Comparison of ENCODE assay signal across 18 cellular contexts in the genomic region with DNA sequence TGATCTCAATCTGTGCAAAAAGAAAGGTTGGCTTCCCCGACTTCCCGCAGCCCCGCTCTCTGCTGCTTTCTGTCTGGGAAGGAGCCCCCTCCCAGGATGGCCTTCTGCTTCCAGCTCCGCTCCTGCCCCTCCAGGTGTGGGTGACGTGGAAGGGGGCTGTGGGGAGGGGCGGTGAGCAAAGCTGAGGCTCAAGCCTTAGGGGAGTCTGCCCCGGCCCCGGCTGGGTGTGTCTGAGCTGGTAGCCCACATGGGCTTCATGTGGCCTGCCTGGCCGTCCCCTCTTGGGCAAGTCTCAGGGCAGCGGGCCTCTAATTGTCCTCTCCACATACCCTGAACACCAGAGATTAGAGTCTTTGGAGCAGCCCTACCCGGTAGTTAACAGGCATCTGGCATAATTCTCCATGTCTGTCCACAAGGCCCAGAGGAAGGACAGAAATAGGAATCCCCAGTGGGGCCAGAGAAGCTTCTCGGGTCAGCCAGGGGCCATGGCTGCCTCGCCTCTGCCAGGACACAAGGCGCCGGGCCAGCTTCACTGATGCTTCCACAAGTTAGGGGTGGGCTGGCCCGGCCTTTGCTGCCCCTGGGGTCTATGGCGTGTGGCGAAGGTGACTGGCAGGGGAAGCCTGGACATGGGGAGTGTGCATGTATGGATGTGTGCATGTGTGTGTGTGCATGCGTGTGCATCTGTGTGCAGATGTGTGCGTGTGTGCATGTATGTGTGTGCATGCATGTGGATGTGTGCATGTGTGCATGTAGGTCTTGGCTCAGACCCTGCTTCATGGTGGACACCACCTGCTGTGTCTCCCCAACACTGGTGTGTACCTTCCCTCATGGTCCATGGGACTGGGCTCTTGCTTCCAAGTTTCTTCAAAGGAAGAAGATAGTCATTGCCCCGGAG. TPM values are rescaled to one million over a fixed set of nuclear protein-coding genes. Genes with fewer than 3 reads are reported as not detected.
"Had no signal": no experiment of that assay in that cellular context is flagged by ENCODE, and none has a peak within 500 bp of the region (broad histone marks: within the 10 kb centered on the region; RNA-seq: fewer than 3 reads in every experiment).

No MANE protein-coding gene starts in this region.

- H3K36me3 Mint-ChIP-seq: natural killer cell; stimulated activated effector memory CD8-positive, alpha-beta T cell treated with anti-CD3 and anti-CD28 coated beads, Interleukin-12 subunit alpha, Interleukin-12 subunit beta, amount 100 ng/mL, for 72 hours had no signal

- H3K9me3 ChIP-seq: adrenal gland, gastroesophageal sphincter, prostate gland had no signal

- H3K27me3 Mint-ChIP-seq: effector memory CD8-positive, alpha-beta T cell had no signal

- H3K4me2 ChIP-seq: hepatocyte had no signal

- H3K27ac ChIP-seq: adrenal gland, epithelial cell of prostate, hepatocyte, prostate gland had no signal

- DNase-seq: activated naive CD4-positive, alpha-beta T cell treated with anti-CD3 and anti-CD28 coated beads for 36 hours; effector memory CD8-positive, alpha-beta T cell; islet precursor cell; mesenchymal stem cell; natural killer cell; stimulated activated CD4-positive, alpha-beta T cell treated with anti-CD3 and anti-CD28 coated beads, Interleukin-12 subunit alpha, Interleukin-12 subunit beta, amount 100 ng/mL, for 4 hours; stimulated activated CD4-positive, alpha-beta T cell treated with anti-CD3 and anti-CD28 coated beads, Interleukin-2, amount 100 ng/mL, for 24 hours had no signal

- H3K4me1 ChIP-seq: adrenal gland, prostate gland had no signal

- H3K9me3 Mint-ChIP-seq: activated naive CD4-positive, alpha-beta T cell treated with anti-CD3 and anti-CD28 coated beads for 36 hours; effector memory CD8-positive, alpha-beta T cell; natural killer cell; stimulated activated effector memory CD8-positive, alpha-beta T cell treated with anti-CD3 and anti-CD28 coated beads, Interleukin-12 subunit alpha, Interleukin-12 subunit beta, amount 100 ng/mL, for 72 hours had no signal

- H3K79me2 ChIP-seq: hepatocyte had no signal

- H2AFZ ChIP-seq: hepatocyte had no signal

- H3K4me1 Mint-ChIP-seq: natural killer cell; stimulated activated effector memory CD8-positive, alpha-beta T cell treated with anti-CD3 and anti-CD28 coated beads, Interleukin-12 subunit alpha, Interleukin-12 subunit beta, amount 100 ng/mL, for 72 hours had no signal

- H3K27me3 ChIP-seq: adrenal gland, gastroesophageal sphincter, hepatocyte had no signal

- H3K4me3 Mint-ChIP-seq: activated naive CD4-positive, alpha-beta T cell treated with anti-CD3 and anti-CD28 coated beads for 36 hours; effector memory CD8-positive, alpha-beta T cell; natural killer cell; stimulated activated effector memory CD8-positive, alpha-beta T cell treated with anti-CD3 and anti-CD28 coated beads, Interleukin-12 subunit alpha, Interleukin-12 subunit beta, amount 100 ng/mL, for 72 hours had no signal

- H3K27ac Mint-ChIP-seq: activated naive CD4-positive, alpha-beta T cell treated with anti-CD3 and anti-CD28 coated beads for 36 hours; effector memory CD8-positive, alpha-beta T cell; natural killer cell; stimulated activated effector memory CD8-positive, alpha-beta T cell treated with anti-CD3 and anti-CD28 coated beads, Interleukin-12 subunit alpha, Interleukin-12 subunit beta, amount 100 ng/mL, for 72 hours had no signal

- H3K4me3 ChIP-seq: adrenal gland, gastroesophageal sphincter, hepatocyte, prostate gland had no signal

- H3K36me3 ChIP-seq: adrenal gland, gastroesophageal sphincter, prostate gland had no signal

RNA-seq across cellular contexts. Expression of gene FRMD1, which starts 24.1 kb away (rescaled TPM):
- total RNA-seq: activated CD8-positive, alpha-beta memory T cell treated with anti-CD3 and anti-CD28 coated beads for 36 hours; activated naive CD4-positive, alpha-beta T cell treated with anti-CD3 and anti-CD28 coated beads for 36 hours; fibroblast of lung; mucosa of gallbladder; natural killer cell had no signal

RNA-seq across cellular contexts. Expression of gene KIF25, which starts 57.4 kb away (rescaled TPM):
- total RNA-seq: activated CD8-positive, alpha-beta memory T cell treated with anti-CD3 and anti-CD28 coated beads for 36 hours; activated naive CD4-positive, alpha-beta T cell treated with anti-CD3 and anti-CD28 coated beads for 36 hours; adrenal gland; liver; natural killer cell; urinary bladder had no signal
